7 cellular contexts compared by ENCODE assay signal in genomic region chr10:48307584-48307983, GRCh38. TPM values are rescaled to one million over a fixed set of nuclear protein-coding genes. Genes with fewer than 3 reads are reported as not detected.
DNase-seq lines count a peak whose midpoint lies in the region; ATAC-seq, FAIRE-seq and TF ChIP-seq lines count a peak whose summit lies in the region.

No MANE protein-coding gene starts in this region.

- RAD21 ChIA-PET in HCT116 (lab: Charles Lee; ENCODE audit: low non-redundant PET in 1 of 2, low total read pairs in 2 of 2, uncharacterized antibody in 2 of 2, unreplicated experiment in 2 of 2): no interaction called here

- ATAC-seq in HCT116 (no peak), T-cell (replicated peaks in 1 of 4) (no peak)

- peak overlapping the region; percentile 81 for H3K9ac ChIP-seq in HCT116 (ENCODE audit: low read length)

- H3K79me2 ChIP-seq in HCT116 (ENCODE audit: insufficient read depth, low read length): peaks cover 51% of the 10 kb centered on the region

- POLR2A ChIA-PET in HCT116 (lab: Charles Lee) (no interaction called here), T-cell (lab: Charles Lee) (interaction anchor here in 1 of 2 donors (0.6 kb wide), 1 partner anchor 20 kb away, joined by 4 read pairs; no protein-coding TSS in a partner anchor)

- H3K27me3 ChIP-seq in HCT116 (ENCODE audit: insufficient read depth, low read length) (no peaks in the 10 kb centered on the region), small intestine (ENCODE audit: control insufficient read depth in 2 of 2, insufficient read depth in 2 of 2, low read length in 2 of 2) (no peaks in the 10 kb centered on the region)

- H3K27ac Mint-ChIP-seq in T-cell: peak overlapping the region; percentile 20 to 56

- no peaks in the 10 kb centered on the region for H3K9me3 Mint-ChIP-seq in T-cell

- no peak for TF ChIP-seq POLR2A in HCT116 (IDR thresholded peaks at IDR 0.05; ENCODE audit: borderline replicate concordance, extremely low read depth, insufficient read depth, insufficient read length)

- H3K4me1 ChIP-seq in HCT116 (ENCODE audit: control insufficient read depth in 1 of 2, insufficient read depth in 2 of 2, low read length in 2 of 2): peaks cover 28 to 45% of the 10 kb centered on the region in 2 experiments
- H3K4me1 ChIP-seq in small intestine (ENCODE audit: control insufficient read depth in 2 of 2, insufficient read depth in 1 of 2, low read depth in 1 of 2, low read length in 1 of 2): peaks cover 0 to 9% of the 10 kb centered on the region in 2 donors

- no peaks in the 10 kb centered on the region for H3K27me3 Mint-ChIP-seq in T-cell

- H3K9me3 ChIP-seq in HCT116 (ENCODE audit: control insufficient read depth in 1 of 2, insufficient read depth in 1 of 2, low read depth in 1 of 2, low read length in 2 of 2) (no peaks in the 10 kb centered on the region), small intestine (ENCODE audit: control insufficient read depth, low read depth) (no peaks in the 10 kb centered on the region)

- FAIRE-seq in small intestine (lab: Jason Lieb, UNC): no peak

- no TSS peak for BruUV-seq in HCT116 (replicated peaks; lab: Mats Ljungman, UMichigan)

- CTCF ChIA-PET in HCT116 (lab: Charles Lee) (no interaction called here), T-cell (lab: Charles Lee) (no interaction called here)

- DNase-seq in HCT116 (ENCODE audit: low read depth, low spot score): no peak
- DNase-seq in T-cell: no peak
- no peak for DNase-seq in foreskin fibroblast
- DNase-seq in small intestine: no peak
- DNase-seq in AML-193 (lab: John Stamatoyannopoulos, UW): no peak
- DNase-seq in HUDEP-2 (lab: John Stamatoyannopoulos, UW; ENCODE audit: unreplicated experiment in 76 of 76): no peak
- DNase-seq in effector CD8-positive, alpha-beta T cell (lab: John Stamatoyannopoulos, UW): no peak

- WGBS in small intestine, 3 donors: 8 to 18% (median 12%) methylated on average over 5 of the region's 5 CpGs

- H3K4me2 ChIP-seq in HCT116 (ENCODE audit: low read length): peak overlapping the region; percentile 89

- H3K27ac ChIP-seq in HCT116 (ENCODE audit: low read depth, low read length) (peak overlapping the region; percentile 62), small intestine (ENCODE audit: low read depth in 1 of 2, low read length in 1 of 2) (peak overlapping the region in 1 of 2 donors; percentile 95)

- peaks cover 4% of the 10 kb centered on the region; the same call in 1 of the 2 replicates for H4K20me1 ChIP-seq in HCT116 (ENCODE audit: insufficient read depth)

- H3K36me3 ChIP-seq in HCT116 (ENCODE audit: control insufficient read depth in 1 of 2, insufficient read depth in 2 of 2, low read length in 2 of 2) (no peaks in the 10 kb centered on the region), small intestine (ENCODE audit: control insufficient read depth in 2 of 2, insufficient read depth in 2 of 2, low read length in 2 of 2) (no peaks in the 10 kb centered on the region)

- peaks cover 43 to 47% (median 45%) of the 10 kb centered on the region in 3 donors for H3K4me1 Mint-ChIP-seq in T-cell

- H3K4me3 ChIP-seq in HCT116 (replicated peaks in 1 of 2; ENCODE audit: low read depth in 1 of 2, low read length in 2 of 2) (peak overlapping the region; percentile 65 to 83), foreskin fibroblast (ENCODE audit: low read depth in 1 of 2, low read length in 2 of 2) (peak overlapping the region; percentile 74 to 82), small intestine (ENCODE audit: low read depth in 1 of 2, low read length in 2 of 2) (peak overlapping the region; percentile 89 to 90)

- no peak for TF ChIP-seq RAD21 in HCT116 (IDR thresholded peaks at IDR 0.05; ENCODE audit: low read depth)

- H2AFZ ChIP-seq in HCT116 (ENCODE audit: low read depth, low read length, poor library complexity, severe bottlenecking): no peak overlapping the region

- no peaks in the 10 kb centered on the region for H3K36me3 Mint-ChIP-seq in T-cell

- intact Hi-C loops in HCT116 (cut with micrococcal nuclease): no loop called here

- no peaks in the 10 kb centered on the region for H3K9me2 ChIP-seq in HCT116 (ENCODE audit: insufficient read depth)

- TF ChIP-seq CTCF in HCT116 (IDR thresholded peaks at IDR 0.05 in 2 of 3, conservative IDR thresholded peaks at IDR 0.05 in 1 of 3; ENCODE audit: borderline replicate concordance in 1 of 3, insufficient read depth in 1 of 3, low read depth in 2 of 3, low read length in 2 of 3) (no peak), foreskin fibroblast (IDR thresholded peaks at IDR 0.05; ENCODE audit: low read depth, low read length) (no peak)

- H3K4me3 Mint-ChIP-seq in T-cell: peak overlapping the region; percentile 82 to 87 (median 83)

TF ChIP-seq in HCT116, 20 proteins besides CTCF, POLR2A, EP300 and RAD21:
- TF ChIP-seq CBX3 (IDR thresholded peaks at IDR 0.05; ENCODE audit: low read depth): no peak
- no peak for TF ChIP-seq ELF1 (IDR thresholded peaks at IDR 0.05; ENCODE audit: borderline replicate concordance, low read depth)
- TF ChIP-seq SP1 (IDR thresholded peaks at IDR 0.05; ENCODE audit: low read depth): no peak
- TF ChIP-seq POLR2AphosphoS5 (IDR thresholded peaks at IDR 0.05; ENCODE audit: low read depth, low read length): no peak
- no peak for TF ChIP-seq SIN3A (IDR thresholded peaks at IDR 0.05; ENCODE audit: low read depth)
- no peak for TF ChIP-seq ZBTB33 (IDR thresholded peaks at IDR 0.05; ENCODE audit: extremely low read depth, insufficient replicate concordance, low read length)
- TF ChIP-seq ZFX (IDR thresholded peaks at IDR 0.05): no peak
- TF ChIP-seq, protein P1, sequence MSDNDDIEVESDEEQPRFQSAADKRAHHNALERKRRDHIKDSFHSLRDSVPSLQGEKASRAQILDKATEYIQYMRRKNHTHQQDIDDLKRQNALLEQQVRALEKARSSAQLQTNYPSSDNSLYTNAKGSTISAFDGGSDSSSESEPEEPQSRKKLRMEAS (IDR thresholded peaks at IDR 0.05): no peak
- no peak for TF ChIP-seq ZNF274 (IDR thresholded peaks at IDR 0.05; ENCODE audit: low read depth, low read length)
- TF ChIP-seq EGR1 (IDR thresholded peaks at IDR 0.05; ENCODE audit: low read depth): no peak
- no peak for TF ChIP-seq CEBPB (IDR thresholded peaks at IDR 0.05; ENCODE audit: low read depth)
- TF ChIP-seq YY1 (IDR thresholded peaks at IDR 0.05; ENCODE audit: extremely low read depth, insufficient replicate concordance, low read depth, low read length): no peak
- no peak for TF ChIP-seq EZH2 (IDR thresholded peaks at IDR 0.05)
- TF ChIP-seq JUND (IDR thresholded peaks at IDR 0.05): no peak
- TF ChIP-seq EZH2phosphoT487 (IDR thresholded peaks at IDR 0.05; ENCODE audit: borderline replicate concordance): no peak
- TF ChIP-seq SRF (IDR thresholded peaks at IDR 0.05; ENCODE audit: low read depth): no peak
- TF ChIP-seq ATF3 (IDR thresholded peaks at IDR 0.05): no peak

RNA-seq across cellular contexts. Expression of gene MAPK8, which starts 1.1 kb away (rescaled TPM):
- total RNA-seq in HCT116 (2021; ENCODE audit: unreplicated experiment) (71.0 TPM), T-cell (10 to 100 TPM; 35.7 to 49.7 (median 42.4) TPM)
- 25.5 and 36.4 TPM in 2 replicates for polyA plus RNA-seq in HCT116 (2012)
- 10 to 100 TPM; 12.4 to 23.0 (median 21.7) TPM for polyA plus RNA-seq in small intestine

RNA-seq across cellular contexts. Expression of gene FRMPD2, which starts 33.1 kb away (rescaled TPM):
- total RNA-seq in HCT116 (2021; ENCODE audit: unreplicated experiment): 0.30 TPM
- 0.04 and 0.20 TPM in 2 replicates for polyA plus RNA-seq in HCT116 (2012)
- total RNA-seq in T-cell: under 1 TPM in 1 of 5 donors, not detected in 4; 0.43 TPM
- polyA plus RNA-seq in small intestine: not detected
